9 cellular contexts compared by ENCODE assay signal in genomic region chr11:117071344-117071787, GRCh38. TPM values are rescaled to one million over a fixed set of nuclear protein-coding genes. Genes with fewer than 3 reads are reported as not detected.
A peak's percentile ranks its signal among the peaks of the same experiment; 100 is the strongest.
DNase-seq lines count a peak whose midpoint lies in the region; ATAC-seq, FAIRE-seq and TF ChIP-seq lines count a peak whose summit lies in the region.
"Had no signal": no experiment of that assay in that cellular context is flagged by ENCODE, and none has a peak within 500 bp of the region (broad histone marks: within the 10 kb centered on the region; RNA-seq: fewer than 3 reads in every experiment).

No MANE protein-coding gene starts in this region.

- no peak for FAIRE-seq in H54 (lab: Jason Lieb, UNC)

- TF ChIP-seq POLR2A in H54 (IDR thresholded peaks at IDR 0.05; ENCODE audit: low read depth, low read length), result no peak

- peak overlapping the region in 6 of 7 donors; percentile 39 to 79 (median 65) for H3K27ac Mint-ChIP-seq in CD14-positive monocyte

- H3K4me1 Mint-ChIP-seq in CD14-positive monocyte, result peaks cover 64% of the 10 kb centered on the region

- no peak for DNase-seq in CD14-positive monocyte (ENCODE audit: low spot score)
- peak; percentile 7 for DNase-seq in NCI-H1092 treated with DMSO at 0.1 percent for 48 hours (lab: John Stamatoyannopoulos, UW)
- DNase-seq in dermis blood vessel endothelial cell, result peak; percentile 24
- DNase-seq in mucosa of gallbladder (ENCODE audit: low spot score), result peak; percentile 85
- no peak for DNase-seq in H54 (ENCODE audit: insufficient read length, low spot score)
- no peak for DNase-seq in GM10248 (ENCODE audit: extremely low spot score)
- DNase-seq: effector CD4-positive, alpha-beta T cell had no signal

- peaks cover 0 to 7% of the 10 kb centered on the region in 2 donors for H3K36me3 Mint-ChIP-seq in CD14-positive monocyte

- intact Hi-C loops in CD14-positive monocyte (cut with micrococcal nuclease), result loop anchor here in 1 of 2 donors (5.0 kb wide), 1 partner anchor 44 kb away; no protein-coding TSS in a partner anchor

- H3K4me3 Mint-ChIP-seq in CD14-positive monocyte, result no peak overlapping the region

- no peak for TF ChIP-seq CTCF in CD14-positive monocyte (IDR thresholded peaks at IDR 0.05)
- no peak for TF ChIP-seq CTCF in GM10248 (IDR thresholded peaks at IDR 0.05; ENCODE audit: control extremely low read depth, extremely low read depth, low read depth, missing control alignments)

- no peaks in the 10 kb centered on the region for H3K27me3 Mint-ChIP-seq in CD14-positive monocyte (ENCODE audit: low read depth in 3 of 3)

- CTCF ChIA-PET in GM10248 (lab: Yijun Ruan, JAX), result interaction anchor here (1.4 to 1.6 kb wide), 2 partner anchors 12 to 26 kb away, joined by 3 to 4 read pairs; no protein-coding TSS in a partner anchor

- POLR2A ChIA-PET in GM10248 (lab: Yijun Ruan, JAX), result no interaction called here

- ATAC-seq in HG02884 (IDR thresholded peaks at IDR 0.05; ENCODE audit: unreplicated experiment), result no peak
- no peak for ATAC-seq in HG02642 (IDR thresholded peaks at IDR 0.05; ENCODE audit: poor library complexity, unreplicated experiment)

- H3K9me3 Mint-ChIP-seq in CD14-positive monocyte, result no peaks in the 10 kb centered on the region

RNA-seq across cellular contexts. Expression of gene SIK3, which starts 26.9 kb away (rescaled TPM):
- 10 to 100 TPM; 18.3 to 20.0 TPM for polyA plus RNA-seq in CD14-positive monocyte
- 12.9 and 16.7 TPM in 2 replicates for total RNA-seq in dermis blood vessel endothelial cell
- 54.6 TPM for total RNA-seq in mucosa of gallbladder

Comparison
In these comparisons a context has a peak if more than half of its experiments do, and no peak if none do; other contexts are left out.
1. DNase-seq: peak in NCI-H1092 treated with DMSO at 0.1 percent for 48 hours (single experiment), dermis blood vessel endothelial cell (single experiment) and mucosa of gallbladder (single experiment); none in CD14-positive monocyte (single experiment), H54 (single experiment) and GM10248 (single experiment).